Comparison of ENCODE assay signal across 8 cellular contexts in the genomic region with DNA sequence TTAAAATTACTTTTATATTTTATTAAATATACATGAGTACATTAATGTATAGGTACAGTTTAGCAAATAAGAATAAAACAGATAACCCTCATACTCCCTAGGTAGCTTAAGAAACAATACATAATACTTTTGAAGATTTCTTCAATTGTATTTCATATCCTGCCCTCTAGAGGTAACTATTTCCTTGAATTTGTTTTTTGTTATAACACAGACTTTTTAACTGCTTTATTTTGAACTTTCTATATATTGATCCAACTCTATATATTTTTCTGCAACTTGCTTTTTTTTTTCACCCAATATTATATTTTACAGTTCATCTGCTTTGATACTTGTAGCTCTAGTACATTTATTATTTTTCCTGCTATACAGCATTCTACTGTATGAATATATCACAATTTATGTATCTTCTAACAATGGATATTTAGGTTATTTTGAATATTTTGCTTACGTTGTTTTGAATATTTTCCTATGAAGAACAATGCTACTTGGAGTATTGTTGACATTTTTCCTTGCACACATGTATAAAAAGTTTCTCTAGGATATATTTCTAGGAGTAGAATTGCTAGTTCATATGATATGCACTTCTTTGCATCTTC.
DNase-seq lines count a peak whose midpoint lies in the region; ATAC-seq and TF ChIP-seq lines count a peak whose summit lies in the region.

No MANE protein-coding gene starts in this region.

- intact Hi-C loops in ovary (cut with DNase I), result no loop called here

- no peaks in the 10 kb centered on the region for H3K36me3 Mint-ChIP-seq in endodermal cell (ENCODE audit: low read depth)
- H3K36me3 Mint-ChIP-seq in stimulated activated memory B cell treated with anti-CD40 and anti-IgM and Interleukin-4, amounts not matched to agents 10 μg/mL and 1 μg/mL and 100 μg/mL, for 72 hours, result no peaks in the 10 kb centered on the region

- H3F3A ChIP-seq in Loucy (ENCODE audit: low read depth), result no peaks in the 10 kb centered on the region

- 80% methylated on average over 1 of the region's 1 CpG; no CpG with 5 or more reads in 1 of the 2 experiments for WGBS in endodermal cell (ENCODE audit: insufficient coverage in 1 of 2, insufficient read length in 1 of 2), 2 experiments
- WGBS in ovary, 3 donors, result 26 to 44% (median 39%) methylated on average over 1 of the region's 1 CpG

- DNase-seq in SIG-M5 treated with dmso at 0.1 percent for 504 hours (lab: John Stamatoyannopoulos, UW; ENCODE audit: unreplicated experiment), result peak; percentile 16
- no peak for DNase-seq in SIG-M5 (lab: John Stamatoyannopoulos, UW)
- no peak for DNase-seq in endodermal cell
- peak; percentile 64 for DNase-seq in superior temporal gyrus (ENCODE audit: extremely low spot score)
- DNase-seq in ovary, result no peak
- no peak for DNase-seq in COLO829 (ENCODE audit: low spot score)

- H3K9me3 ChIP-seq in Loucy (ENCODE audit: insufficient read depth, low read depth, low read length) (no peaks in the 10 kb centered on the region), endodermal cell (ENCODE audit: control insufficient read depth, low read length) (no peaks in the 10 kb centered on the region), ovary (no peaks in the 10 kb centered on the region)

- peaks cover 2% of the 10 kb centered on the region for H3K9me3 Mint-ChIP-seq in endodermal cell
- H3K9me3 Mint-ChIP-seq in stimulated activated memory B cell treated with anti-CD40 and anti-IgM and Interleukin-4, amounts not matched to agents 10 μg/mL and 1 μg/mL and 100 μg/mL, for 72 hours, result no peaks in the 10 kb centered on the region

- no peaks in the 10 kb centered on the region for H3K79me2 ChIP-seq in Loucy (ENCODE audit: insufficient read depth, low read length)

- no peak overlapping the region for H3K9ac ChIP-seq in Loucy (ENCODE audit: low read depth, low read length, poor library complexity, severe bottlenecking)
- no peak overlapping the region for H3K9ac ChIP-seq in endodermal cell (ENCODE audit: extremely low read depth, low read length, poor library complexity, severe bottlenecking)

- TF ChIP-seq POLR2A in ovary (IDR thresholded peaks at IDR 0.05), result no peak

- no peaks in the 10 kb centered on the region for H3K27me3 Mint-ChIP-seq in endodermal cell (ENCODE audit: insufficient read depth)
- peaks cover 28% of the 10 kb centered on the region for H3K27me3 Mint-ChIP-seq in stimulated activated memory B cell treated with anti-CD40 and anti-IgM and Interleukin-4, amounts not matched to agents 10 μg/mL and 1 μg/mL and 100 μg/mL, for 72 hours

- H3K4me3 ChIP-seq in Loucy (ENCODE audit: low read length, poor library complexity, severe bottlenecking) (no peak overlapping the region), endodermal cell (ENCODE audit: low read length) (no peak overlapping the region), ovary (no peak overlapping the region)

- no peak overlapping the region for H3K27ac Mint-ChIP-seq in endodermal cell
- no peak overlapping the region for H3K27ac Mint-ChIP-seq in stimulated activated memory B cell treated with anti-CD40 and anti-IgM and Interleukin-4, amounts not matched to agents 10 μg/mL and 1 μg/mL and 100 μg/mL, for 72 hours

- H2AFZ ChIP-seq in Loucy (ENCODE audit: low read length), result no peak overlapping the region

- H3K4me3 Mint-ChIP-seq in endodermal cell, result no peak overlapping the region
- no peak overlapping the region for H3K4me3 Mint-ChIP-seq in stimulated activated memory B cell treated with anti-CD40 and anti-IgM and Interleukin-4, amounts not matched to agents 10 μg/mL and 1 μg/mL and 100 μg/mL, for 72 hours

- H3K4me2 ChIP-seq in Loucy (ENCODE audit: low read depth, low read length, poor library complexity, severe bottlenecking), result no peak overlapping the region

- H3K27me3 ChIP-seq in Loucy (ENCODE audit: insufficient read depth, low read length, poor library complexity, severe bottlenecking), result no peaks in the 10 kb centered on the region
- H3K27me3 ChIP-seq in endodermal cell (ENCODE audit: control insufficient read depth, insufficient read depth, low read length, poor library complexity, severe bottlenecking), result no peaks in the 10 kb centered on the region
- no peaks in the 10 kb centered on the region for H3K27me3 ChIP-seq in ovary

- H3K27ac ChIP-seq in endodermal cell (ENCODE audit: low read depth, low read length) (no peak overlapping the region), ovary (no peak overlapping the region)

- no peaks in the 10 kb centered on the region for H3K4me1 Mint-ChIP-seq in endodermal cell
- H3K4me1 Mint-ChIP-seq in stimulated activated memory B cell treated with anti-CD40 and anti-IgM and Interleukin-4, amounts not matched to agents 10 μg/mL and 1 μg/mL and 100 μg/mL, for 72 hours, result no peaks in the 10 kb centered on the region

- H3K9me2 ChIP-seq in Loucy (replicated peaks; ENCODE audit: low read depth, low read length), result no peaks in the 10 kb centered on the region

- H3K4me1 ChIP-seq in Loucy (ENCODE audit: insufficient read depth, low read length, poor library complexity, severe bottlenecking) (no peaks in the 10 kb centered on the region), endodermal cell (ENCODE audit: control insufficient read depth, insufficient read depth, low read length) (no peaks in the 10 kb centered on the region), ovary (ENCODE audit: insufficient read depth) (no peaks in the 10 kb centered on the region)

- no peaks in the 10 kb centered on the region for H4K20me1 ChIP-seq in Loucy (ENCODE audit: insufficient read depth, low read length, poor library complexity, severe bottlenecking)

- TF ChIP-seq EP300 in ovary (IDR thresholded peaks at IDR 0.05), result no peak

- ATAC-seq in stimulated activated memory B cell treated with anti-CD40 and anti-IgM and Interleukin-4, amounts not matched to agents 10 μg/mL and 1 μg/mL and 100 μg/mL, for 72 hours, result no peak

- no peaks in the 10 kb centered on the region for H3K36me3 ChIP-seq in Loucy (ENCODE audit: insufficient read depth, low read length)
- no peaks in the 10 kb centered on the region for H3K36me3 ChIP-seq in endodermal cell (ENCODE audit: control insufficient read depth, insufficient read depth, low read length)
- no peaks in the 10 kb centered on the region for H3K36me3 ChIP-seq in ovary

- TF ChIP-seq CTCF in Loucy (conservative IDR thresholded peaks at IDR 0.05; ENCODE audit: low read length), result peak; percentile 60
- TF ChIP-seq CTCF in endodermal cell (conservative IDR thresholded peaks at IDR 0.05), result peak; percentile 69
- no peak for TF ChIP-seq CTCF in ovary (IDR thresholded peaks at IDR 0.05)

Comparison
In these comparisons a context has a peak if more than half of its experiments do, and no peak if none do; other contexts are left out.
1. DNase-seq: peak in SIG-M5 treated with dmso at 0.1 percent for 504 hours (single experiment) and superior temporal gyrus (single experiment); none in SIG-M5 (single experiment), endodermal cell (single experiment), ovary (0 of 5) and COLO829 (single experiment).
2. CTCF ChIP-seq: peak in Loucy (single experiment) and endodermal cell (single experiment); none in ovary (0 of 3).